7 cellular contexts compared by ENCODE assay signal in genomic region chr22:19430890-19431541, GRCh38. TPM values are rescaled to one million over a fixed set of nuclear protein-coding genes. Genes with fewer than 3 reads are reported as not detected.
DNase-seq lines count a peak whose midpoint lies in the region; ATAC-seq and TF ChIP-seq lines count a peak whose summit lies in the region.

No MANE protein-coding gene starts in this region.

- ATAC-seq in HG02970 (IDR thresholded peaks at IDR 0.05; ENCODE audit: low FRiP score, unreplicated experiment): peak; percentile 9

- peak overlapping the region; percentile 71 for H3K9ac ChIP-seq in endodermal cell (ENCODE audit: extremely low read depth, low read length, poor library complexity, severe bottlenecking)
- peak overlapping the region; percentile 68 to 76 for H3K9ac ChIP-seq in mucosa of rectum (ENCODE audit: low read depth in 1 of 2, low read length in 2 of 2)

- 0% methylated on average over 12 to 53 of the region's 53 CpGs for WGBS in endodermal cell (ENCODE audit: insufficient coverage in 1 of 2, insufficient read length in 1 of 2), 2 experiments

- no peaks in the 10 kb centered on the region for H3K9me3 ChIP-seq in endodermal cell (ENCODE audit: control insufficient read depth, low read length)
- H3K9me3 ChIP-seq in mucosa of rectum (ENCODE audit: control insufficient read depth in 2 of 2, low read length in 2 of 2): no peaks in the 10 kb centered on the region
- no peaks in the 10 kb centered on the region for H3K9me3 ChIP-seq in uterus

- no peaks in the 10 kb centered on the region for H3K27me3 Mint-ChIP-seq in endodermal cell (ENCODE audit: insufficient read depth)

- H3K36me3 Mint-ChIP-seq in endodermal cell (ENCODE audit: low read depth): peaks cover 22% of the 10 kb centered on the region

- intact Hi-C loops in uterus (cut with DNase I; ENCODE audit: low total_unique reads): no loop called here

- H3K27ac ChIP-seq in endodermal cell (ENCODE audit: low read depth, low read length): peak overlapping the region; percentile 13
- peak overlapping the region; percentile 56 to 72 for H3K27ac ChIP-seq in mucosa of rectum (ENCODE audit: low read depth in 2 of 2, low read length in 2 of 2)
- H3K27ac ChIP-seq in uterus: peak overlapping the region in 1 of 2 donors; percentile 89

- peak overlapping the region; percentile 84 for H3K4me3 ChIP-seq in endodermal cell (ENCODE audit: low read length)
- H3K4me3 ChIP-seq in mucosa of rectum (ENCODE audit: low read length in 2 of 2): peak overlapping the region; percentile 80 to 88
- H3K4me3 ChIP-seq in uterus: peak overlapping the region; percentile 81 to 90

- H3K4me1 ChIP-seq in endodermal cell (ENCODE audit: control insufficient read depth, insufficient read depth, low read length) (no peaks in the 10 kb centered on the region), mucosa of rectum (ENCODE audit: control insufficient read depth in 2 of 2, insufficient read depth in 2 of 2, low read length in 2 of 2) (peaks cover 16 to 23% of the 10 kb centered on the region in 2 donors), uterus (peaks cover 12 to 18% of the 10 kb centered on the region in 2 donors)

- peak overlapping the region; percentile 48 for H3K27ac Mint-ChIP-seq in endodermal cell

- DNase-seq in GM10266 (ENCODE audit: extremely low spot score) (peak; percentile 32), T-helper 2 cell (peak in 3 of 5 experiments; percentile 9 to 40 (median 18)), endodermal cell (peak; percentile 77), uterus (peak in 1 of 2 donors; percentile 38), GF-D8 (lab: John Stamatoyannopoulos, UW) (no peak)

- TF ChIP-seq CTCF in GM10266 (IDR thresholded peaks at IDR 0.05; ENCODE audit: control insufficient read depth, insufficient read depth, low read depth, missing control alignments) (no peak), endodermal cell (conservative IDR thresholded peaks at IDR 0.05) (peak; percentile 68), uterus (IDR thresholded peaks at IDR 0.05) (no peak)

- H3K27me3 ChIP-seq in endodermal cell (ENCODE audit: control insufficient read depth, insufficient read depth, low read length, poor library complexity, severe bottlenecking): no peaks in the 10 kb centered on the region
- H3K27me3 ChIP-seq in mucosa of rectum (ENCODE audit: control insufficient read depth in 2 of 2, insufficient read depth in 2 of 2, low read length in 2 of 2): no peaks in the 10 kb centered on the region
- H3K27me3 ChIP-seq in uterus: no peaks in the 10 kb centered on the region

- H3K9me3 Mint-ChIP-seq in endodermal cell: no peaks in the 10 kb centered on the region

- TF ChIP-seq POLR2A in uterus (IDR thresholded peaks at IDR 0.05): no peak

- H3K36me3 ChIP-seq in endodermal cell (ENCODE audit: control insufficient read depth, insufficient read depth, low read length): peaks cover 16% of the 10 kb centered on the region
- peaks cover 11 to 13% of the 10 kb centered on the region in 2 donors for H3K36me3 ChIP-seq in mucosa of rectum (ENCODE audit: control insufficient read depth in 2 of 2, insufficient read depth in 2 of 2, low read length in 2 of 2)
- H3K36me3 ChIP-seq in uterus: no peaks in the 10 kb centered on the region

- peaks cover 20% of the 10 kb centered on the region for H3K4me1 Mint-ChIP-seq in endodermal cell

- H3K4me3 Mint-ChIP-seq in endodermal cell: peak overlapping the region; percentile 79

RNA-seq across cellular contexts. Expression of gene HIRA, which starts 0.5 kb away (rescaled TPM):
- total RNA-seq in endodermal cell: 10 to 100 TPM; 44.8 to 46.6 TPM
- polyA plus RNA-seq in endodermal cell (2013, experiment 1 of 2): 31.6 TPM
- 31.8 TPM for polyA plus RNA-seq in endodermal cell (2013, experiment 2 of 2)
- 10 to 100 TPM in 2 of 4 donors, 1 to 10 TPM in 1, under 1 TPM in 1; 0.29 to 32.1 (median 11.7) TPM for total RNA-seq in uterus

RNA-seq across cellular contexts. Expression of gene MRPL40, which starts 1.3 kb away (rescaled TPM):
- 10 to 100 TPM; 20.3 to 26.5 TPM for total RNA-seq in endodermal cell
- polyA plus RNA-seq in endodermal cell (2013, experiment 1 of 2): 26.6 TPM
- 24.3 TPM for polyA plus RNA-seq in endodermal cell (2013, experiment 2 of 2)
- 10 to 100 TPM in 3 of 4 donors, 1 to 10 TPM in 1; 5.0 to 20.4 (median 12.3) TPM for total RNA-seq in uterus

RNA-seq across cellular contexts. Expression of gene C22orf39, which starts 16.5 kb away (rescaled TPM):
- 10 to 100 TPM; 27.4 to 31.5 TPM for total RNA-seq in endodermal cell
- polyA plus RNA-seq in endodermal cell (2013, experiment 1 of 2): 54.2 TPM
- 51.1 TPM for polyA plus RNA-seq in endodermal cell (2013, experiment 2 of 2)
- total RNA-seq in uterus: 100 to 1,000 TPM in 1 of 4 donors, 10 to 100 TPM in 3; 38.4 to 112 (median 47.8) TPM

RNA-seq across cellular contexts. Expression of gene UFD1, which starts 48.0 kb away (rescaled TPM):
- total RNA-seq in endodermal cell (10 to 100 TPM; 67.7 to 69.2 TPM), uterus (10 to 100 TPM; 30.5 to 55.0 (median 45.7) TPM)
- 50.1 TPM for polyA plus RNA-seq in endodermal cell (2013, experiment 1 of 2)
- polyA plus RNA-seq in endodermal cell (2013, experiment 2 of 2): 54.0 TPM

RNA-seq across cellular contexts. Expression of gene CDC45, which starts 48.7 kb away (rescaled TPM):
- total RNA-seq in endodermal cell: 10 to 100 TPM; 30.3 to 31.2 TPM
- polyA plus RNA-seq in endodermal cell (2013, experiment 1 of 2): 32.6 TPM
- polyA plus RNA-seq in endodermal cell (2013, experiment 2 of 2): 26.2 TPM
- 10 to 100 TPM in 1 of 4 donors, not detected in 3; 11.7 TPM for total RNA-seq in uterus
